Comparison of ENCODE assay signal across 13 cellular contexts in genomic region chr16:87653234-87653633, GRCh38. TPM values are rescaled to one million over a fixed set of nuclear protein-coding genes. Genes with fewer than 3 reads are reported as not detected.
DNase-seq lines count a peak whose midpoint lies in the region; ATAC-seq, FAIRE-seq and TF ChIP-seq lines count a peak whose summit lies in the region.
"Had no signal": no experiment of that assay in that cellular context is flagged by ENCODE, and none has a peak within 500 bp of the region (broad histone marks: within the 10 kb centered on the region; RNA-seq: fewer than 3 reads in every experiment).

No MANE protein-coding gene starts in this region.

- ATAC-seq in A549 = peak; percentile 60 to 80; a peak in 5 of 6 replicates
- ATAC-seq in esophagus mucosa = no peak
- no peak for ATAC-seq in HG03196 (IDR thresholded peaks at IDR 0.05; ENCODE audit: unreplicated experiment)
- ATAC-seq in GM18511 (IDR thresholded peaks at IDR 0.05; ENCODE audit: unreplicated experiment) = no peak

- H3K27ac ChIP-seq in A549 = no peak overlapping the region
- H3K27ac ChIP-seq in OCI-LY1 (ENCODE audit: low read depth, low read length, poor library complexity, severe bottlenecking) = no peak overlapping the region
- H3K27ac ChIP-seq: suprapubic skin had no signal

- H3K9me2 ChIP-seq in OCI-LY1 (ENCODE audit: low read depth, low read length) = no peaks in the 10 kb centered on the region

- H3K36me3 ChIP-seq in GM06990 (ENCODE audit: control insufficient read depth, insufficient read depth, low read length) (no peaks in the 10 kb centered on the region), OCI-LY1 (ENCODE audit: insufficient read depth, low read length) (no peaks in the 10 kb centered on the region)
- H3K36me3 ChIP-seq: suprapubic skin had no signal

- H3K9me3 ChIP-seq in A549 (peaks cover 10% of the 10 kb centered on the region), OCI-LY1 (ENCODE audit: low read length) (no peaks in the 10 kb centered on the region)
- H3K9me3 ChIP-seq: suprapubic skin had no signal

- FAIRE-seq in A549 (lab: Jason Lieb, UNC) = no peak
- FAIRE-seq: small intestine, TTC549 had no signal

- DNase-seq in A549 (ENCODE audit: low read depth in 1 of 2, low spot score in 1 of 2) (peak; percentile 33 to 60), GM06990 (ENCODE audit: extremely low read depth, insufficient read length) (no peak), foreskin fibroblast (peak in 1 of 2 donors; percentile 45), NCI-H2081 (lab: John Stamatoyannopoulos, UW) (no peak)
- DNase-seq: hypothalamus, small intestine had no signal

- TF ChIP-seq EP300 in A549 (IDR thresholded peaks at IDR 0.05) = no peak

- H3K9ac ChIP-seq in OCI-LY1 (ENCODE audit: low read length) = no peak overlapping the region

- no peak for TF ChIP-seq POLR2A in A549 (IDR thresholded peaks at IDR 0.05; ENCODE audit: low read length)

- H3K79me2 ChIP-seq in OCI-LY1 (ENCODE audit: insufficient read depth, low read length) = no peaks in the 10 kb centered on the region

- H3F3A ChIP-seq in OCI-LY1 (ENCODE audit: insufficient read depth, low read length) = no peaks in the 10 kb centered on the region

- TF ChIP-seq RAD21 in A549 (conservative IDR thresholded peaks at IDR 0.05 in 1 of 2, IDR thresholded peaks at IDR 0.05 in 1 of 2) = peak in 1 of 2 experiments; percentile 31; a peak in 1 of 5 replicates

- POLR2A ChIA-PET in A549 (lab: Yijun Ruan, JAX) = no interaction called here

- TF ChIP-seq CTCF in A549 (IDR thresholded peaks at IDR 0.05) (0 out of 3 replicates have a peak, but pooled peaks have one; percentile 18), GM06990 (IDR thresholded peaks at IDR 0.05; ENCODE audit: insufficient read depth, low read length, poor library complexity, severe bottlenecking) (peak; percentile 32), OCI-LY1 (IDR thresholded peaks at IDR 0.05; ENCODE audit: low read length) (peak; percentile 47; the same call in 1 of the 2 replicates), foreskin fibroblast (IDR thresholded peaks at IDR 0.05; ENCODE audit: low read depth, low read length) (peak; percentile 28)

- H3K27me3 ChIP-seq in GM06990 (replicated peaks; ENCODE audit: control insufficient read depth, insufficient read depth, low read length) = no peaks in the 10 kb centered on the region; the same call in 1 of the 2 replicates
- H3K27me3 ChIP-seq in OCI-LY1 (ENCODE audit: insufficient read depth, low read length) = peaks cover 10% of the 10 kb centered on the region; the same call in 1 of the 2 replicates

- 21% methylated on average over 4 of the region's 5 CpGs for WGBS in A549 (ENCODE audit: missing lambda C conversion rate)

- H4K20me1 ChIP-seq in OCI-LY1 (ENCODE audit: insufficient read depth, low read length) = no peaks in the 10 kb centered on the region

- H3K4me2 ChIP-seq in A549 = no peak overlapping the region
- H3K4me2 ChIP-seq in OCI-LY1 (ENCODE audit: low read length) = no peak overlapping the region

- H3K4me1 ChIP-seq in A549 = peaks cover 9% of the 10 kb centered on the region
- no peaks in the 10 kb centered on the region for H3K4me1 ChIP-seq in OCI-LY1 (ENCODE audit: insufficient read depth, low read length, severe bottlenecking)

- CTCF ChIA-PET in A549 (lab: Yijun Ruan, JAX) = interaction anchor here (0.9 to 13.7 kb wide), 3 partner anchors 17 to 37 kb away, joined by 4 to 150 read pairs (median 4); no protein-coding TSS in a partner anchor

- H3K4me3 ChIP-seq in A549 = no peak overlapping the region
- no peak overlapping the region for H3K4me3 ChIP-seq in GM06990 (replicated peaks; ENCODE audit: low read depth, low read length)
- no peak overlapping the region for H3K4me3 ChIP-seq in OCI-LY1 (ENCODE audit: low read depth, low read length, poor library complexity, severe bottlenecking)
- no peak overlapping the region for H3K4me3 ChIP-seq in foreskin fibroblast (ENCODE audit: low read depth in 1 of 2, low read length in 2 of 2)
- H3K4me3 ChIP-seq: suprapubic skin had no signal

- no peak overlapping the region for H2AFZ ChIP-seq in OCI-LY1 (ENCODE audit: low read length)

TF ChIP-seq in A549, 52 proteins besides CTCF, POLR2A, EP300 and RAD21:
- TF ChIP-seq, protein P1, sequence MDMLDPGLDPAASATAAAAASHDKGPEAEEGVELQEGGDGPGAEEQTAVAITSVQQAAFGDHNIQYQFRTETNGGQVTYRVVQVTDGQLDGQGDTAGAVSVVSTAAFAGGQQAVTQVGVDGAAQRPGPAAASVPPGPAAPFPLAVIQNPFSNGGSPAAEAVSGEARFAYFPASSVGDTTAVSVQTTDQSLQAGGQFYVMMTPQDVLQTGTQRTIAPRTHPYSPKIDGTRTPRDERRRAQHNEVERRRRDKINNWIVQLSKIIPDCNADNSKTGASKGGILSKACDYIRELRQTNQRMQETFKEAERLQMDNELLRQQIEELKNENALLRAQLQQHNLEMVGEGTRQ (IDR thresholded peaks at IDR 0.05) = no peak
- TF ChIP-seq RCOR1 (IDR thresholded peaks at IDR 0.05; ENCODE audit: low read depth, low read length) (no peak), SMC3 (IDR thresholded peaks at IDR 0.05) (no peak), CEBPB (IDR thresholded peaks at IDR 0.05) (no peak), CBX8 (IDR thresholded peaks at IDR 0.05) (no peak), RNF2 (IDR thresholded peaks at IDR 0.05; ENCODE audit: borderline replicate concordance, low read depth) (no peak), ZC3H11A (IDR thresholded peaks at IDR 0.05) (no peak), MAZ (IDR thresholded peaks at IDR 0.05; ENCODE audit: borderline replicate concordance, low read depth, low read length) (no peak), KDM5A (IDR thresholded peaks at IDR 0.05) (no peak), TFCP2L1 (CRISPR knock-in tag; IDR thresholded peaks at IDR 0.05) (no peak)
- TF ChIP-seq, protein P2, sequence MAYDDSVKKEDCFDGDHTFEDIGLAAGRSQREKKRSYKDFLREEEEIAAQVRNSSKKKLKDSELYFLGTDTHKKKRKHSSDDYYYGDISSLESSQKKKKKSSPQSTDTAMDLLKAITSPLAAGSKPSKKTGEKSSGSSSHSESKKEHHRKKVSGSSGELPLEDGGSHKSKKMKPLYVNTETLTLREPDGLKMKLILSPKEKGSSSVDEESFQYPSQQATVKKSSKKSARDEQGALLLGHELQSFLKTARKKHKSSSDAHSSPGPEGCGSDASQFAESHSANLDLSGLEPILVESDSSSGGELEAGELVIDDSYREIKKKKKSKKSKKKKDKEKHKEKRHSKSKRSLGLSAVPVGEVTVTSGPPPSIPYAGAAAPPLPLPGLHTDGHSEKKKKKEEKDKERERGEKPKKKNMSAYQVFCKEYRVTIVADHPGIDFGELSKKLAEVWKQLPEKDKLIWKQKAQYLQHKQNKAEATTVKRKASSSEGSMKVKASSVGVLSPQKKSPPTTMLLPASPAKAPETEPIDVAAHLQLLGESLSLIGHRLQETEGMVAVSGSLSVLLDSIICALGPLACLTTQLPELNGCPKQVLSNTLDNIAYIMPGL (CRISPR knock-in tag; IDR thresholded peaks at IDR 0.05; ENCODE audit: borderline replicate concordance) = no peak

RNA-seq across cellular contexts. Expression of gene JPH3, which starts 50.9 kb away (rescaled TPM):
- polyA plus RNA-seq in A549 (2011; rRNA removed) (0.36 and 0.38 TPM in 2 replicates), A549 (2017; fragmentation: RNase III; extraction: RNeasy Plus Mini Kit Qiagen cat#74134 plus additional on column Dnase treatment) (1.4 to 1.6 TPM (median 1.4 TPM) in 3 replicates)
- 0.66 and 0.96 TPM in 2 replicates for polyA plus RNA-seq in A549 (2012; cell fraction: cytosol; rRNA removed)
- polyA plus RNA-seq in A549 (2012; cell fraction: nucleus; rRNA removed) = 0.80 and 0.91 TPM in 2 replicates
- polyA minus RNA-seq in A549 (2011; rRNA and poly(A)+ RNA removed) = 0.17 and 0.58 TPM in 2 replicates
- total RNA-seq in esophagus mucosa = 0.16 TPM
- total RNA-seq: LHCN-M2, suprapubic skin had no signal

Comparison
In these comparisons a context has a peak if more than half of its experiments do, and no peak if none do; other contexts are left out.
1. ATAC-seq: peak in A549 (2 of 2); none in esophagus mucosa (single experiment), HG03196 (single experiment) and GM18511 (single experiment).
2. DNase-seq: peak in A549 (2 of 2); none in GM06990 (single experiment) and NCI-H2081 (0 of 2).
3. Peak in every context shown above with its lines, with median percentiles within 50 percentile points of each other: CTCF ChIP-seq.